ENCODE assay signal across 15 cellular contexts in the genomic region with DNA sequence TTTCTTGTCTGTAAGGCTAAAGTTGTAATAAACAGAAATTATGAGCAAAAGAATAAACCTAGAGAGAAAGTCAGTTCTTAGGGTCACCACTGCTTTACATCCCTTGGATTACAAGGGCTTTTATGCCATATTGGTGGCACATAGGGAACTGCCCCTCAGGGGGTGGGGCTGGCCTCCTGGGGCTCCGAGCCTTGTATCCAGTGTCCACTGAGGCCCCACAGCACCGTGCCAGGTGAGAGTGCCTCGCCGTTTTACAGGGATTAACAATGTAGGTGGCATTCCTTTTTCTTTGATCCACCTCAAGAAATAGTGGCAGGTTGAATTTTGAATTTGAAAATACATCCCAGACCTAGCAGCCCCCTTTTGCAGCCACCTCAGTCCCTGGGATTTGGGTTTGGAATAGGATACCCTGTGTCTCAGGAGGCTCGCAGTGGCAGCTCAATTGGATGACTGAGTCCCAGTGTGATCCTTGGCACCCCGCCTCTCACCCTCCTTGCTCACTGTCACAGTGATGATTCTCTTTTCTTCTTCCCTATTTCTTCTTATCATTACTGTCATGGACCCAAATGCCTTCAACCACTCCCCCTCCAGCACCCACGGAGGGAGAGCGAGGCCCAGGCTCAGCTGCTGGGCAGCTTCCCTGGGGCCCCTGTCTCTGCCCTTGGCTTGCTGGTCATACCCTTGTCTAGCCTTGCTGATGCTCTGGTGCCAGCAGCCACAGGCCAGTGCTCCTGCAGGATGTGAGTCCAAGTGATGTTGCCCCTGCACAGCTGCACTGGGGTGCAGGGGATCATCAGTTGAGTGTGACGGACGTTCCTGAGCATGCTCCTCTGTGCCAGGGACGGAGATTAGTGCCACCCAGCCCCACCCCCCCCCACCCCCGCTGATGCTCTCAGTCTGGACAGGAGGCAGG.
"Had no signal": no experiment of that assay in that cellular context is flagged by ENCODE, and none has a peak within 500 bp of the region (broad histone marks: within the 10 kb centered on the region; RNA-seq: fewer than 3 reads in every experiment).

No MANE protein-coding gene starts in this region.

- H3K27ac ChIP-seq: gastroesophageal sphincter, heart right ventricle, left lung, neutrophil, testis had no signal

- H3K4me3 ChIP-seq: gastroesophageal sphincter, heart right ventricle, left lung, smooth muscle cell, testis had no signal

- H3K36me3 Mint-ChIP-seq: WTC11 had no signal

- H3K27ac Mint-ChIP-seq: activated CD4-positive, alpha-beta T cell treated with anti-CD3 and anti-CD28 coated beads, Interleukin-2, amount 10 ng/mL, durations not matched to agents 24 days and 14 days; activated CD8-positive, alpha-beta T cell treated with anti-CD3 and anti-CD28 coated beads, Interleukin-2, amount 10 ng/mL, durations not matched to agents 7 days and 5 days; memory B cell; WTC11 had no signal

- ATAC-seq: activated CD8-positive, alpha-beta T cell treated with anti-CD3 and anti-CD28 coated beads, Interleukin-2, amount 10 ng/mL, durations not matched to agents 7 days and 5 days; gastroesophageal sphincter; left lung; naive thymus-derived CD8-positive, alpha-beta T cell; right cardiac atrium; stimulated activated naive CD8-positive, alpha-beta T cell treated with anti-CD3 and anti-CD28 coated beads, Interleukin-15, amount 100 ng/mL, for 72 hours; WTC11 had no signal

- H3K36me3 ChIP-seq: gastroesophageal sphincter, heart right ventricle, left lung, neutrophil had no signal

- DNase-seq: activated CD4-positive, alpha-beta T cell treated with anti-CD3 and anti-CD28 coated beads, Interleukin-2, amount 10 ng/mL, durations not matched to agents 24 days and 14 days; activated CD8-positive, alpha-beta T cell treated with anti-CD3 and anti-CD28 coated beads, Interleukin-2, amount 10 ng/mL, durations not matched to agents 7 days and 5 days; activated naive CD4-positive, alpha-beta T cell treated with anti-CD3 and anti-CD28 coated beads, Interleukin-2, amount 50 U/mL, for 16 hours; erythroblast; heart right ventricle; right cardiac atrium; testis had no signal

- H3K9me3 ChIP-seq: gastroesophageal sphincter, heart right ventricle, left lung, neutrophil, testis had no signal

- H3K27me3 ChIP-seq: gastroesophageal sphincter, heart right ventricle, left lung, neutrophil, testis had no signal

- H3K4me1 ChIP-seq: gastroesophageal sphincter, heart right ventricle, left lung had no signal

- H3K4me1 Mint-ChIP-seq: memory B cell had no signal

- H3K9me3 Mint-ChIP-seq: activated CD4-positive, alpha-beta T cell treated with anti-CD3 and anti-CD28 coated beads, Interleukin-2, amount 10 ng/mL, durations not matched to agents 24 days and 14 days; memory B cell; naive thymus-derived CD8-positive, alpha-beta T cell; stimulated activated naive CD8-positive, alpha-beta T cell treated with anti-CD3 and anti-CD28 coated beads, Interleukin-15, amount 100 ng/mL, for 72 hours; WTC11 had no signal

- H3K27me3 Mint-ChIP-seq: activated CD4-positive, alpha-beta T cell treated with anti-CD3 and anti-CD28 coated beads, Interleukin-2, amount 10 ng/mL, durations not matched to agents 24 days and 14 days; memory B cell; naive thymus-derived CD8-positive, alpha-beta T cell; stimulated activated naive CD8-positive, alpha-beta T cell treated with anti-CD3 and anti-CD28 coated beads, Interleukin-15, amount 100 ng/mL, for 72 hours had no signal

- H3K4me3 Mint-ChIP-seq: activated CD4-positive, alpha-beta T cell treated with anti-CD3 and anti-CD28 coated beads, Interleukin-2, amount 10 ng/mL, durations not matched to agents 24 days and 14 days; activated CD8-positive, alpha-beta T cell treated with anti-CD3 and anti-CD28 coated beads, Interleukin-2, amount 10 ng/mL, durations not matched to agents 7 days and 5 days; memory B cell; naive thymus-derived CD8-positive, alpha-beta T cell; stimulated activated naive CD8-positive, alpha-beta T cell treated with anti-CD3 and anti-CD28 coated beads, Interleukin-15, amount 100 ng/mL, for 72 hours; WTC11 had no signal
